In genomic region chr15:63114465-63114864, GRCh38 we compare ENCODE assay signal across 17 cellular contexts. TPM values are rescaled to one million over a fixed set of nuclear protein-coding genes. Genes with fewer than 3 reads are reported as not detected.
DNase-seq lines count a peak whose midpoint lies in the region; TF ChIP-seq lines count a peak whose summit lies in the region.
"Had no signal": no experiment of that assay in that cellular context is flagged by ENCODE, and none has a peak within 500 bp of the region (broad histone marks: within the 10 kb centered on the region; RNA-seq: fewer than 3 reads in every experiment).

No MANE protein-coding gene starts in this region.

- H3K4me1 Mint-ChIP-seq in HFFc6 (ENCODE audit: low read depth), result peaks cover 61% of the 10 kb centered on the region
- H3K4me1 Mint-ChIP-seq in activated naive CD8-positive, alpha-beta T cell treated with anti-CD3 and anti-CD28 coated beads for 36 hours, result no peaks in the 10 kb centered on the region
- H3K4me1 Mint-ChIP-seq: CD4-positive, CD25-positive, alpha-beta regulatory T cell had no signal

- no peaks in the 10 kb centered on the region for H3K27me3 ChIP-seq in SK-N-SH (ENCODE audit: insufficient read depth)
- no peaks in the 10 kb centered on the region for H3K27me3 ChIP-seq in MM.1S (replicated peaks; ENCODE audit: insufficient read depth, low read length)

- TF ChIP-seq EP300 in SK-N-SH (IDR thresholded peaks at IDR 0.05; ENCODE audit: borderline replicate concordance in 1 of 2, low read depth in 1 of 2, low read length in 1 of 2), result peak in 1 of 2 experiments; percentile 66; a peak in 1 of 4 replicates

- H3K79me2 ChIP-seq in SK-N-SH (ENCODE audit: insufficient read depth) (no peaks in the 10 kb centered on the region), MM.1S (ENCODE audit: low read length) (no peaks in the 10 kb centered on the region)

- peaks cover 3% of the 10 kb centered on the region; the same call in 1 of the 2 replicates for H3K27me3 Mint-ChIP-seq in HFFc6 (ENCODE audit: insufficient read depth)
- H3K27me3 Mint-ChIP-seq in activated naive CD8-positive, alpha-beta T cell treated with anti-CD3 and anti-CD28 coated beads for 36 hours, result no peaks in the 10 kb centered on the region

- TF ChIP-seq RAD21 in SK-N-SH (IDR thresholded peaks at IDR 0.05; ENCODE audit: low read length), result no peak

- H3K36me3 Mint-ChIP-seq in HFFc6 (ENCODE audit: low read depth), result peaks cover 18% of the 10 kb centered on the region
- peaks cover 3% of the 10 kb centered on the region for H3K36me3 Mint-ChIP-seq in activated naive CD8-positive, alpha-beta T cell treated with anti-CD3 and anti-CD28 coated beads for 36 hours

- no peak overlapping the region for H3K4me3 Mint-ChIP-seq in HFFc6
- H3K4me3 Mint-ChIP-seq in activated naive CD8-positive, alpha-beta T cell treated with anti-CD3 and anti-CD28 coated beads for 36 hours, result no peak overlapping the region
- H3K4me3 Mint-ChIP-seq: CD4-positive, CD25-positive, alpha-beta regulatory T cell had no signal

- H3K27ac ChIP-seq in SK-N-SH (ENCODE audit: low read depth in 2 of 2, low read length in 1 of 2) (peak overlapping the region; percentile 4 to 32; a peak in 2 of 4 replicates), MM.1S (ENCODE audit: low read length) (no peak overlapping the region)

- H3K4me1 ChIP-seq in SK-N-SH (ENCODE audit: control insufficient read depth in 1 of 2, insufficient read depth in 2 of 2, low read depth in 1 of 2, low read length in 1 of 2), result peaks cover 3 to 10% of the 10 kb centered on the region in 2 experiments; a peak in 2 of 4 replicates
- H3K4me1 ChIP-seq in MM.1S (ENCODE audit: low read length), result no peaks in the 10 kb centered on the region

- H3K9me2 ChIP-seq in SK-N-SH, result no peaks in the 10 kb centered on the region
- no peaks in the 10 kb centered on the region for H3K9me2 ChIP-seq in MM.1S (replicated peaks; ENCODE audit: insufficient read depth, low read length)

- H2AFZ ChIP-seq in SK-N-SH (ENCODE audit: low read depth) (peak overlapping the region; percentile 63; the same call in 1 of the 2 replicates), MM.1S (ENCODE audit: low read length) (no peak overlapping the region)

- CTCF ChIA-PET in SK-N-SH (lab: Yijun Ruan, JAX), result interaction anchor here (0.9 to 1.2 kb wide), 3 partner anchors 20 to 67 kb away, joined by 3 to 4 read pairs (median 3); no protein-coding TSS in a partner anchor

- no peak for TF ChIP-seq CTCF in HFFc6 (IDR thresholded peaks at IDR 0.05)
- TF ChIP-seq CTCF in SK-N-SH (IDR thresholded peaks at IDR 0.05), result no peak
- TF ChIP-seq CTCF in fibroblast of the aortic adventitia (IDR thresholded peaks at IDR 0.05; ENCODE audit: insufficient read depth, low read length), result no peak
- TF ChIP-seq CTCF in MM.1S (IDR thresholded peaks at IDR 0.05; ENCODE audit: low read length), result no peak

- H3K4me2 ChIP-seq in SK-N-SH (peak overlapping the region; percentile 33; the same call in 1 of the 2 replicates), MM.1S (ENCODE audit: low read depth, low read length) (no peak overlapping the region)

- H3K9me3 ChIP-seq in SK-N-SH, result no peaks in the 10 kb centered on the region
- no peaks in the 10 kb centered on the region for H3K9me3 ChIP-seq in MM.1S (replicated peaks; ENCODE audit: insufficient read depth, low read length)

- H3K4me3 ChIP-seq in SK-N-SH (ENCODE audit: low read depth in 2 of 2, low read length in 1 of 2) (no peak overlapping the region), fibroblast of the aortic adventitia (ENCODE audit: low read depth, low read length) (no peak overlapping the region), MM.1S (ENCODE audit: low read length) (no peak overlapping the region)

- H3K36me3 ChIP-seq in SK-N-SH (replicated peaks in 1 of 2; ENCODE audit: control insufficient read depth in 1 of 2, insufficient read depth in 2 of 2, low read length in 1 of 2) (no peaks in the 10 kb centered on the region), MM.1S (replicated peaks; ENCODE audit: insufficient read depth, low read length) (no peaks in the 10 kb centered on the region)

- H4K20me1 ChIP-seq in SK-N-SH (ENCODE audit: insufficient read depth) (no peaks in the 10 kb centered on the region), MM.1S (ENCODE audit: insufficient read depth, low read length) (no peaks in the 10 kb centered on the region)

- POLR2A ChIA-PET in SK-N-SH (lab: Yijun Ruan, JAX), result no interaction called here

- peaks cover 4% of the 10 kb centered on the region for H3F3A ChIP-seq in SK-N-SH (replicated peaks; ENCODE audit: insufficient read depth)
- no peaks in the 10 kb centered on the region for H3F3A ChIP-seq in MM.1S (ENCODE audit: insufficient read depth, low read length)

- H3K27ac Mint-ChIP-seq in HFFc6, result 0 out of 2 replicates have a peak overlapping the region, but pooled peaks have one; percentile 16
- no peak overlapping the region for H3K27ac Mint-ChIP-seq in activated naive CD8-positive, alpha-beta T cell treated with anti-CD3 and anti-CD28 coated beads for 36 hours
- H3K27ac Mint-ChIP-seq: CD4-positive, CD25-positive, alpha-beta regulatory T cell had no signal

- peaks cover 13% of the 10 kb centered on the region for H3K9me3 Mint-ChIP-seq in HFFc6
- peaks cover 3% of the 10 kb centered on the region for H3K9me3 Mint-ChIP-seq in activated naive CD8-positive, alpha-beta T cell treated with anti-CD3 and anti-CD28 coated beads for 36 hours

- H3K9ac ChIP-seq in SK-N-SH (no peak overlapping the region), MM.1S (ENCODE audit: low read length) (no peak overlapping the region)

- 93% methylated on average over 2 of the region's 2 CpGs for WGBS in SK-N-SH (ENCODE audit: low lambda C conversion rate)

- DNase-seq in EH (ENCODE audit: low read depth) (peak; percentile 43), HFFc6 (no peak), SK-N-SH (no peak), fibroblast of the aortic adventitia (ENCODE audit: low read depth) (peak; percentile 34), MM.1S (no peak), medulla oblongata (ENCODE audit: extremely low spot score) (no peak)
- DNase-seq in activated naive CD8-positive, alpha-beta T cell treated with anti-CD3 and anti-CD28 coated beads for 36 hours, result no peak
- DNase-seq: CD4-positive, CD25-positive, alpha-beta regulatory T cell; DMS79; KBM-7; NCI-H1417; NCI-H1694 treated with DMSO at 0.1 percent for 48 hours; NCI-H2081 treated with DMSO at 0.1 percent for 48 hours; NCI-H2171 treated with DMSO at 0.1 percent for 48 hours; NCI-H446; NCI-H526; OCI-M1 had no signal

TF ChIP-seq in SK-N-SH, 30 proteins besides CTCF, POLR2A, EP300 and RAD21:
- TF ChIP-seq NFIC (IDR thresholded peaks at IDR 0.05; ENCODE audit: borderline replicate concordance) (peak; percentile 30; the same call in 1 of the 2 replicates), ELF1 (IDR thresholded peaks at IDR 0.05) (no peak), TEAD4 (IDR thresholded peaks at IDR 0.05; ENCODE audit: borderline replicate concordance, insufficient read depth) (0 out of 2 replicates have a peak, but pooled peaks have one; percentile 30), TCF12 (IDR thresholded peaks at IDR 0.05) (peak; percentile 88), MAX (IDR thresholded peaks at IDR 0.05; ENCODE audit: low read depth) (peak; percentile 31; the same call in 1 of the 2 replicates), PBX3 (IDR thresholded peaks at IDR 0.05) (peak; percentile 65), JUND (IDR thresholded peaks at IDR 0.05) (peak; percentile 34; the same call in 1 of the 2 replicates), GABPA (IDR thresholded peaks at IDR 0.05; ENCODE audit: low read depth) (no peak), SIN3A (IDR thresholded peaks at IDR 0.05; ENCODE audit: borderline replicate concordance, low read depth, low read length) (no peak), FOSL2 (IDR thresholded peaks at IDR 0.05; ENCODE audit: borderline replicate concordance, low read depth) (peak; percentile 18; the same call in 1 of the 2 replicates), RXRA (IDR thresholded peaks at IDR 0.05; ENCODE audit: borderline replicate concordance, low read depth) (peak; percentile 43; the same call in 1 of the 2 replicates)

RNA-seq across cellular contexts. Expression of gene LACTB, which starts 7.2 kb away (rescaled TPM):
- total RNA-seq in HFFc6 (2021; fragmentation: NEBNext Ultra II Directional; extraction: Animal tissue kit (Norgen Biotek cat#: 25700)), result 10 to 100 TPM; 37.5 to 47.6 (median 45.7) TPM
- polyA plus RNA-seq in SK-N-SH (2012; rRNA removed), result 23.3 and 28.5 TPM in 2 replicates
- 32.3 and 44.5 TPM in 2 replicates for polyA plus RNA-seq in SK-N-SH (2012; cell fraction: cytosol; rRNA removed)
- 17.9 and 27.1 TPM in 2 replicates for polyA plus RNA-seq in SK-N-SH (2012; cell fraction: nucleus; rRNA removed)
- total RNA-seq in fibroblast of the aortic adventitia (ENCODE audit: low replicate concordance), result 26.1 and 36.1 TPM in 2 replicates
- 10 to 100 TPM; 23.2 to 23.5 TPM for total RNA-seq in activated naive CD8-positive, alpha-beta T cell treated with anti-CD3 and anti-CD28 coated beads for 36 hours

RNA-seq across cellular contexts. Expression of gene RPS27L, which starts 42.8 kb away (rescaled TPM):
- total RNA-seq in HFFc6 (2021; fragmentation: NEBNext Ultra II Directional; extraction: Animal tissue kit (Norgen Biotek cat#: 25700)), result 100 to 1,000 TPM; 422 to 573 (median 537) TPM
- polyA plus RNA-seq in SK-N-SH (2012; rRNA removed), result 319 and 321 TPM in 2 replicates
- 411 and 679 TPM in 2 replicates for polyA plus RNA-seq in SK-N-SH (2012; cell fraction: cytosol; rRNA removed)
- polyA plus RNA-seq in SK-N-SH (2012; cell fraction: nucleus; rRNA removed), result 82.3 and 147 TPM in 2 replicates
- 92.0 and 193 TPM in 2 replicates for total RNA-seq in fibroblast of the aortic adventitia (ENCODE audit: low replicate concordance)
- 100 to 1,000 TPM; 132 TPM for total RNA-seq in activated naive CD8-positive, alpha-beta T cell treated with anti-CD3 and anti-CD28 coated beads for 36 hours

Comparison
In these comparisons a context has a peak if more than half of its experiments do, and no peak if none do; other contexts are left out.
1. DNase-seq: peak in EH (single experiment) and fibroblast of the aortic adventitia (single experiment); none in HFFc6 (single experiment), SK-N-SH (single experiment), MM.1S (single experiment), activated naive CD8-positive, alpha-beta T cell treated with anti-CD3 and anti-CD28 coated beads for 36 hours (single experiment) and medulla oblongata (single experiment).